1 cellular context compared by ENCODE assay signal in the genomic region with DNA sequence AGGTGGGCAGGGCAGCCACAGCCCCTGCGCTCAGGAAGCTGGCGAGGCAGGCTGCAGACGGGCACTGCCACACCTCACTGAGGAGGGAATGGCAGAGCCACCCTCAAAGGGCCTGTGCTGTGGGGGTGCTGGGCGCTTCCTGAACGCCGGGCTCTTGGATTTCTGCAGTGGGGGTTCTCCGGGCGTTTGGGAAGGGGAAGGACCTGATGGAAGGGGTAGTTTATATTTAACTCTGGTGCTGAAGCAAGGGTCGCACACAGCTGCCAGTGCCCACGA.
TF ChIP-seq lines count a peak whose summit lies in the region.

No MANE protein-coding gene starts in this region.

TF ChIP-seq in IMR-90, 13 proteins besides CTCF, POLR2A, EP300 and RAD21:
- TF ChIP-seq FOS (IDR thresholded peaks at IDR 0.05; ENCODE audit: low read depth, low read length) (no peak), BHLHE40 (IDR thresholded peaks at IDR 0.05; ENCODE audit: low read depth, low read length) (no peak), MAFK (IDR thresholded peaks at IDR 0.05; ENCODE audit: low read depth, low read length) (no peak)
